ENCODE assay signal across 21 cellular contexts in the genomic region with DNA sequence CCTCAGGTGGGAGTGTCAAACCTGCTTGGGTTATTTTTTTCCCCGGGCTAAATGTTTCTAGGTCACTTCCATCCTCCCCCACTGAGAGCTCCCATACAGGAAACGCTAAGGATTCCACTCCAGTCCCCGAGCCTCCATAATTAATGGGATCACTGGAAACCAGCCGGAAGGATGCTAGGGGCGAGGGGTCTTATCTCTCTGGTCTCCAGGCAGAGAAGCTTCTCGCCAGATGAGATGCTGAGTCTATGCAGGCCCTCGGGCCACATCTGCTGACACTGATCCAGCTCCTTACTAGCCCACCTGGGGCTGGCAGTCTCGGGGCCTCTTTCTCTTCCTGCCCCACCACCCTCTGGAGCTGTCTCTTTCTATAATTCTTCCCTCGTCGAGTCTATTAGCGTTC.
DNase-seq lines count a peak whose midpoint lies in the region; ATAC-seq, FAIRE-seq and TF ChIP-seq lines count a peak whose summit lies in the region.
"Had no signal": no experiment of that assay in that cellular context is flagged by ENCODE, and none has a peak within 500 bp of the region (broad histone marks: within the 10 kb centered on the region; RNA-seq: fewer than 3 reads in every experiment).

No MANE protein-coding gene starts in this region.

- H3K4me1 ChIP-seq in astrocyte (ENCODE audit: insufficient read depth, low read length) (peaks cover 26% of the 10 kb centered on the region), upper lobe of right lung (no peaks in the 10 kb centered on the region)

- H4K20me1 ChIP-seq in astrocyte (ENCODE audit: insufficient read depth, low read length): no peaks in the 10 kb centered on the region

- H3K4me1 Mint-ChIP-seq in astrocyte (ENCODE audit: low read depth, unreplicated experiment): peaks cover 28% of the 10 kb centered on the region
- no peaks in the 10 kb centered on the region for H3K4me1 Mint-ChIP-seq in stimulated activated naive B cell treated with anti-CD40 and anti-IgM and Interleukin-4, amounts not matched to agents 10 μg/mL and 1 μg/mL and 100 μg/mL, for 72 hours
- H3K4me1 Mint-ChIP-seq: memory B cell had no signal

- no peak overlapping the region for H2AFZ ChIP-seq in astrocyte (ENCODE audit: low read depth, low read length)

- no peaks in the 10 kb centered on the region for H3K36me3 Mint-ChIP-seq in astrocyte (ENCODE audit: low read depth, unreplicated experiment)
- H3K36me3 Mint-ChIP-seq in stimulated activated naive B cell treated with anti-CD40 and anti-IgM and Interleukin-4, amounts not matched to agents 10 μg/mL and 1 μg/mL and 100 μg/mL, for 72 hours: no peaks in the 10 kb centered on the region
- H3K36me3 Mint-ChIP-seq: memory B cell had no signal

- peak overlapping the region; percentile 52 for H3K4me2 ChIP-seq in astrocyte (ENCODE audit: low read length)

- no peak overlapping the region for H3K27ac ChIP-seq in astrocyte (ENCODE audit: low read depth, low read length)
- no peak overlapping the region for H3K27ac ChIP-seq in upper lobe of right lung
- H3K27ac ChIP-seq: brain microvascular endothelial cell, HL-60 had no signal

- H3K9ac ChIP-seq in astrocyte (ENCODE audit: low read length): no peak overlapping the region

- H3K9me3 ChIP-seq in astrocyte (ENCODE audit: insufficient read depth, low read depth, low read length) (no peaks in the 10 kb centered on the region), upper lobe of right lung (no peaks in the 10 kb centered on the region)

- TF ChIP-seq CTCF in astrocyte (IDR thresholded peaks at IDR 0.05; ENCODE audit: insufficient read depth, low read depth, low read length) (no peak), upper lobe of right lung (IDR thresholded peaks at IDR 0.05) (no peak)

- H3K27ac Mint-ChIP-seq in astrocyte (ENCODE audit: unreplicated experiment): peak overlapping the region; percentile 44
- H3K27ac Mint-ChIP-seq in stimulated activated naive B cell treated with anti-CD40 and anti-IgM and Interleukin-4, amounts not matched to agents 10 μg/mL and 1 μg/mL and 100 μg/mL, for 72 hours: no peak overlapping the region
- H3K27ac Mint-ChIP-seq: CD4-positive, alpha-beta T cell; effector memory CD8-positive, alpha-beta T cell; memory B cell; T-helper 1 cell treated with Interleukin-12 subunit alpha and Interleukin-12 subunit beta and Interleukin-4 antibody, amounts not matched to agents 30 μg/mL and 1 μg/mL, for 36 hours had no signal

- intact Hi-C loops in upper lobe of right lung (cut with DNase I): no loop called here

- DNase-seq in NCI-H1417 (lab: John Stamatoyannopoulos, UW) (peak in 2 of 3 experiments; percentile 68 to 78), NCI-H1417 treated with DMSO at 0.1 percent for 48 hours (lab: John Stamatoyannopoulos, UW) (no peak), astrocyte (ENCODE audit: low read depth) (no peak), left kidney (ENCODE audit: low read depth, low spot score) (peak; percentile 78), upper lobe of right lung (peak; percentile 46), urothelium cell line (ENCODE audit: low spot score) (no peak), MV-4-11 (lab: John Stamatoyannopoulos, UW) (no peak)
- no peak for DNase-seq in stimulated activated naive B cell treated with anti-CD40 and anti-IgM and Interleukin-4, amounts not matched to agents 10 μg/mL and 1 μg/mL and 100 μg/mL, for 72 hours
- DNase-seq: activated CD4-positive, alpha-beta T cell treated with anti-CD3 and anti-CD28 coated beads for 1 hour; activated naive CD4-positive, alpha-beta T cell; CD4-positive, alpha-beta T cell; effector memory CD8-positive, alpha-beta T cell; Kasumi-1; NCI-H1694 treated with DMSO at 0.1 percent for 48 hours; NCI-H526; small intestine; stimulated activated naive CD4-positive, alpha-beta T cell treated with Interleukin-2 at 50 U/mL for 16 hours had no signal

- peaks cover 2% of the 10 kb centered on the region for H3K27me3 ChIP-seq in astrocyte (ENCODE audit: insufficient read depth, low read length)
- peaks cover 27% of the 10 kb centered on the region for H3K27me3 ChIP-seq in upper lobe of right lung
- H3K27me3 ChIP-seq: brain microvascular endothelial cell had no signal

- no peaks in the 10 kb centered on the region for H3K9me3 Mint-ChIP-seq in astrocyte (ENCODE audit: unreplicated experiment)
- H3K9me3 Mint-ChIP-seq in stimulated activated naive B cell treated with anti-CD40 and anti-IgM and Interleukin-4, amounts not matched to agents 10 μg/mL and 1 μg/mL and 100 μg/mL, for 72 hours: no peaks in the 10 kb centered on the region
- H3K9me3 Mint-ChIP-seq: CD4-positive, alpha-beta T cell; effector memory CD8-positive, alpha-beta T cell; memory B cell; T-helper 1 cell treated with Interleukin-12 subunit alpha and Interleukin-12 subunit beta and Interleukin-4 antibody, amounts not matched to agents 30 μg/mL and 1 μg/mL, for 36 hours had no signal

- H3K27me3 Mint-ChIP-seq in astrocyte (ENCODE audit: low read depth, unreplicated experiment): peaks cover 28% of the 10 kb centered on the region
- peaks cover 48 to 52% of the 10 kb centered on the region in 2 donors for H3K27me3 Mint-ChIP-seq in stimulated activated naive B cell treated with anti-CD40 and anti-IgM and Interleukin-4, amounts not matched to agents 10 μg/mL and 1 μg/mL and 100 μg/mL, for 72 hours

- H3K79me2 ChIP-seq in astrocyte (ENCODE audit: insufficient read depth, low read length): no peaks in the 10 kb centered on the region

- H3K4me3 ChIP-seq in astrocyte (ENCODE audit: insufficient read depth, low read depth, low read length): no peak overlapping the region
- no peak overlapping the region for H3K4me3 ChIP-seq in upper lobe of right lung

- no peaks in the 10 kb centered on the region for H3K36me3 ChIP-seq in astrocyte (ENCODE audit: insufficient read depth, low read length)
- no peaks in the 10 kb centered on the region for H3K36me3 ChIP-seq in upper lobe of right lung
- H3K36me3 ChIP-seq: brain microvascular endothelial cell had no signal

- H3K4me3 Mint-ChIP-seq in astrocyte (ENCODE audit: unreplicated experiment): no peak overlapping the region
- no peak overlapping the region for H3K4me3 Mint-ChIP-seq in stimulated activated naive B cell treated with anti-CD40 and anti-IgM and Interleukin-4, amounts not matched to agents 10 μg/mL and 1 μg/mL and 100 μg/mL, for 72 hours
- H3K4me3 Mint-ChIP-seq: CD4-positive, alpha-beta T cell; effector memory CD8-positive, alpha-beta T cell; memory B cell; T-helper 1 cell treated with Interleukin-12 subunit alpha and Interleukin-12 subunit beta and Interleukin-4 antibody, amounts not matched to agents 30 μg/mL and 1 μg/mL, for 36 hours had no signal

- ATAC-seq in upper lobe of right lung: no peak
- ATAC-seq in stimulated activated naive B cell treated with anti-CD40 and anti-IgM and Interleukin-4, amounts not matched to agents 10 μg/mL and 1 μg/mL and 100 μg/mL, for 72 hours (replicated peaks): no peak
- ATAC-seq: effector memory CD8-positive, alpha-beta T cell had no signal

- FAIRE-seq in astrocyte (lab: Jason Lieb, UNC): no peak
- FAIRE-seq in urothelium cell line (lab: Jason Lieb, UNC): no peak
- FAIRE-seq: small intestine had no signal

Comparison
In these comparisons a context has a peak if more than half of its experiments do, and no peak if none do; other contexts are left out.
1. DNase-seq: peak in NCI-H1417 (2 of 3), left kidney (single experiment) and upper lobe of right lung (single experiment); none in NCI-H1417 treated with DMSO at 0.1 percent for 48 hours (single experiment), astrocyte (single experiment), urothelium cell line (single experiment), stimulated activated naive B cell treated with anti-CD40 and anti-IgM and Interleukin-4, amounts not matched to agents 10 μg/mL and 1 μg/mL and 100 μg/mL, for 72 hours (single experiment) and MV-4-11 (single experiment).